In the genomic region with DNA sequence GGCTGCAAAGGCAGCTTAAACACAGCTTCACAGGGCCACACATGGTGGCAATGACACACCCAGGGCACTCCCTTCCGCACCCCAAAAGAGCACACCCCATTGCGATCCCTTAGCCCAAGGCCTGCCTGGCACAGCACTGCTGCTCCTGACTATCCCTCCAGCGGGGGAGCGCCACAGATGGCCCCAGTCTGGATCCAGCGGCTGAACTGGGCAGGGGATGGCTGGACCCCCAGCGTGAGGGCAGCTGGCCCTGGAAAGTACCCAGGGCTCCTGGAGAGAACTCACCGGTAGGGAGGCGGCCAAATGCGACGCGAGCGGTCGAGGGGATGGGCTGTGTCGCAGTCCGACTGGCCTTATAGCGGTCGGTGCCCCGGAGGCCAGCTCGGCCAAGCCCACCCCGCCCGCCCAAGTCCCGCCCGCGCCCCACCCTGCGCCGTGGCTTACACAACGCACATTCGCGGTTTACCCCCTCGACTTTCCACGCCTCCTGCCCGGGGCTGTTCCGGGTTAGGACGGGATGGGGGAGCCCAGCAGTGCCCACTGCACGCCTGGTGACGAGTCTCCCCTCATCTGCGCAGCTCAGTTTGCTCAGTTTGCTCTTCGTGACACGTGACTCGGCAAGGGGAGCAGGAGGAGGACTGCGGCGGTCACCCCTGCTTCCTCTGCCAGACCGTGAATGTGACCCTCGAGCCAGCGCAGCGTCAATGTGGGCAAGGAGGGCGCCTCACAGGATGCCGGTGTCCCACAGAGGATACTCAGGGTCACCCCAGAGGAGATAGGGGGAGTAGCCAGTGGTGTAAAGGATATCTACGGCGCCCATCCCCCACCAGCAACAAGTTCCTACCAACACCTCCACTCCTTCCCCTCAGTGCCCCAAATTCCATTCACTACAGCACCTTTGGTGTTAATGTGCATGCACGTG, we compare ENCODE assay signal across 1 cellular context.
TF ChIP-seq lines count a peak whose summit lies in the region.

A gene (minus strand): TSS at position 328 of the 922 bp plus-strand sequence. CDS start 652 bp downstream, outside the sequence.

TF ChIP-seq in WTC11, 78 proteins besides CTCF, POLR2A, EP300 and RAD21 (continued from another document and continues in another):
- TF ChIP-seq, protein P1, sequence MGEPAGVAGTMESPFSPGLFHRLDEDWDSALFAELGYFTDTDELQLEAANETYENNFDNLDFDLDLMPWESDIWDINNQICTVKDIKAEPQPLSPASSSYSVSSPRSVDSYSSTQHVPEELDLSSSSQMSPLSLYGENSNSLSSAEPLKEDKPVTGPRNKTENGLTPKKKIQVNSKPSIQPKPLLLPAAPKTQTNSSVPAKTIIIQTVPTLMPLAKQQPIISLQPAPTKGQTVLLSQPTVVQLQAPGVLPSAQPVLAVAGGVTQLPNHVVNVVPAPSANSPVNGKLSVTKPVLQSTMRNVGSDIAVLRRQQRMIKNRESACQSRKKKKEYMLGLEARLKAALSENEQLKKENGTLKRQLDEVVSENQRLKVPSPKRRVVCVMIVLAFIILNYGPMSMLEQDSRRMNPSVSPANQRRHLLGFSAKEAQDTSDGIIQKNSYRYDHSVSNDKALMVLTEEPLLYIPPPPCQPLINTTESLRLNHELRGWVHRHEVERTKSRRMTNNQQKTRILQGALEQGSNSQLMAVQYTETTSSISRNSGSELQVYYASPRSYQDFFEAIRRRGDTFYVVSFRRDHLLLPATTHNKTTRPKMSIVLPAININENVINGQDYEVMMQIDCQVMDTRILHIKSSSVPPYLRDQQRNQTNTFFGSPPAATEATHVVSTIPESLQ (CRISPR knock-in tag; IDR thresholded peaks at IDR 0.05), result no peak
- TF ChIP-seq, protein P2, sequence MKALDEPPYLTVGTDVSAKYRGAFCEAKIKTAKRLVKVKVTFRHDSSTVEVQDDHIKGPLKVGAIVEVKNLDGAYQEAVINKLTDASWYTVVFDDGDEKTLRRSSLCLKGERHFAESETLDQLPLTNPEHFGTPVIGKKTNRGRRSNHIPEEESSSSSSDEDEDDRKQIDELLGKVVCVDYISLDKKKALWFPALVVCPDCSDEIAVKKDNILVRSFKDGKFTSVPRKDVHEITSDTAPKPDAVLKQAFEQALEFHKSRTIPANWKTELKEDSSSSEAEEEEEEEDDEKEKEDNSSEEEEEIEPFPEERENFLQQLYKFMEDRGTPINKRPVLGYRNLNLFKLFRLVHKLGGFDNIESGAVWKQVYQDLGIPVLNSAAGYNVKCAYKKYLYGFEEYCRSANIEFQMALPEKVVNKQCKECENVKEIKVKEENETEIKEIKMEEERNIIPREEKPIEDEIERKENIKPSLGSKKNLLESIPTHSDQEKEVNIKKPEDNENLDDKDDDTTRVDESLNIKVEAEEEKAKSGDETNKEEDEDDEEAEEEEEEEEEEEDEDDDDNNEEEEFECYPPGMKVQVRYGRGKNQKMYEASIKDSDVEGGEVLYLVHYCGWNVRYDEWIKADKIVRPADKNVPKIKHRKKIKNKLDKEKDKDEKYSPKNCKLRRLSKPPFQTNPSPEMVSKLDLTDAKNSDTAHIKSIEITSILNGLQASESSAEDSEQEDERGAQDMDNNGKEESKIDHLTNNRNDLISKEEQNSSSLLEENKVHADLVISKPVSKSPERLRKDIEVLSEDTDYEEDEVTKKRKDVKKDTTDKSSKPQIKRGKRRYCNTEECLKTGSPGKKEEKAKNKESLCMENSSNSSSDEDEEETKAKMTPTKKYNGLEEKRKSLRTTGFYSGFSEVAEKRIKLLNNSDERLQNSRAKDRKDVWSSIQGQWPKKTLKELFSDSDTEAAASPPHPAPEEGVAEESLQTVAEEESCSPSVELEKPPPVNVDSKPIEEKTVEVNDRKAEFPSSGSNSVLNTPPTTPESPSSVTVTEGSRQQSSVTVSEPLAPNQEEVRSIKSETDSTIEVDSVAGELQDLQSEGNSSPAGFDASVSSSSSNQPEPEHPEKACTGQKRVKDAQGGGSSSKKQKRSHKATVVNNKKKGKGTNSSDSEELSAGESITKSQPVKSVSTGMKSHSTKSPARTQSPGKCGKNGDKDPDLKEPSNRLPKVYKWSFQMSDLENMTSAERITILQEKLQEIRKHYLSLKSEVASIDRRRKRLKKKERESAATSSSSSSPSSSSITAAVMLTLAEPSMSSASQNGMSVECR (CRISPR knock-in tag; IDR thresholded peaks at IDR 0.05; ENCODE audit: borderline replicate concordance), result no peak
- TF ChIP-seq, protein P3, sequence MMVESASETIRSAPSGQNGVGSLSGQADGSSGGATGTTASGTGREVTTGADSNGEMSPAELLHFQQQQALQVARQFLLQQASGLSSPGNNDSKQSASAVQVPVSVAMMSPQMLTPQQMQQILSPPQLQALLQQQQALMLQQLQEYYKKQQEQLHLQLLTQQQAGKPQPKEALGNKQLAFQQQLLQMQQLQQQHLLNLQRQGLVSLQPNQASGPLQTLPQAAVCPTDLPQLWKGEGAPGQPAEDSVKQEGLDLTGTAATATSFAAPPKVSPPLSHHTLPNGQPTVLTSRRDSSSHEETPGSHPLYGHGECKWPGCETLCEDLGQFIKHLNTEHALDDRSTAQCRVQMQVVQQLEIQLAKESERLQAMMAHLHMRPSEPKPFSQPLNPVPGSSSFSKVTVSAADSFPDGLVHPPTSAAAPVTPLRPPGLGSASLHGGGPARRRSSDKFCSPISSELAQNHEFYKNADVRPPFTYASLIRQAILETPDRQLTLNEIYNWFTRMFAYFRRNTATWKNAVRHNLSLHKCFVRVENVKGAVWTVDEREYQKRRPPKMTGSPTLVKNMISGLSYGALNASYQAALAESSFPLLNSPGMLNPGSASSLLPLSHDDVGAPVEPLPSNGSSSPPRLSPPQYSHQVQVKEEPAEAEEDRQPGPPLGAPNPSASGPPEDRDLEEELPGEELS (CRISPR knock-in tag; IDR thresholded peaks at IDR 0.05), result no peak
- TF ChIP-seq, protein P4, sequence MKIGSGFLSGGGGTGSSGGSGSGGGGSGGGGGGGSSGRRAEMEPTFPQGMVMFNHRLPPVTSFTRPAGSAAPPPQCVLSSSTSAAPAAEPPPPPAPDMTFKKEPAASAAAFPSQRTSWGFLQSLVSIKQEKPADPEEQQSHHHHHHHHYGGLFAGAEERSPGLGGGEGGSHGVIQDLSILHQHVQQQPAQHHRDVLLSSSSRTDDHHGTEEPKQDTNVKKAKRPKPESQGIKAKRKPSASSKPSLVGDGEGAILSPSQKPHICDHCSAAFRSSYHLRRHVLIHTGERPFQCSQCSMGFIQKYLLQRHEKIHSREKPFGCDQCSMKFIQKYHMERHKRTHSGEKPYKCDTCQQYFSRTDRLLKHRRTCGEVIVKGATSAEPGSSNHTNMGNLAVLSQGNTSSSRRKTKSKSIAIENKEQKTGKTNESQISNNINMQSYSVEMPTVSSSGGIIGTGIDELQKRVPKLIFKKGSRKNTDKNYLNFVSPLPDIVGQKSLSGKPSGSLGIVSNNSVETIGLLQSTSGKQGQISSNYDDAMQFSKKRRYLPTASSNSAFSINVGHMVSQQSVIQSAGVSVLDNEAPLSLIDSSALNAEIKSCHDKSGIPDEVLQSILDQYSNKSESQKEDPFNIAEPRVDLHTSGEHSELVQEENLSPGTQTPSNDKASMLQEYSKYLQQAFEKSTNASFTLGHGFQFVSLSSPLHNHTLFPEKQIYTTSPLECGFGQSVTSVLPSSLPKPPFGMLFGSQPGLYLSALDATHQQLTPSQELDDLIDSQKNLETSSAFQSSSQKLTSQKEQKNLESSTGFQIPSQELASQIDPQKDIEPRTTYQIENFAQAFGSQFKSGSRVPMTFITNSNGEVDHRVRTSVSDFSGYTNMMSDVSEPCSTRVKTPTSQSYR (CRISPR knock-in tag; IDR thresholded peaks at IDR 0.05), result peak; percentile 65; the same call in 1 of the 2 replicates
- TF ChIP-seq SMAD4 (CRISPR knock-in tag; IDR thresholded peaks at IDR 0.05), result no peak
- no peak for TF ChIP-seq NR2C2 (CRISPR knock-in tag; IDR thresholded peaks at IDR 0.05)
- no peak for TF ChIP-seq IRF2 (CRISPR knock-in tag; IDR thresholded peaks at IDR 0.05; ENCODE audit: borderline replicate concordance, low read depth)
- TF ChIP-seq RELA (CRISPR knock-in tag; IDR thresholded peaks at IDR 0.05; ENCODE audit: borderline replicate concordance), result no peak
- no peak for TF ChIP-seq GTF2I (CRISPR knock-in tag; conservative IDR thresholded peaks at IDR 0.05)
- TF ChIP-seq ZNF416 (CRISPR knock-in tag; IDR thresholded peaks at IDR 0.05), result no peak
- TF ChIP-seq ZNF423 (CRISPR knock-in tag; IDR thresholded peaks at IDR 0.05), result 0 out of 2 replicates have a peak, but pooled peaks have one; percentile 38
- TF ChIP-seq TEAD4 (CRISPR knock-in tag; IDR thresholded peaks at IDR 0.05), result no peak
- TF ChIP-seq GABPB1 (CRISPR knock-in tag; IDR thresholded peaks at IDR 0.05), result no peak
- TF ChIP-seq, protein P5, sequence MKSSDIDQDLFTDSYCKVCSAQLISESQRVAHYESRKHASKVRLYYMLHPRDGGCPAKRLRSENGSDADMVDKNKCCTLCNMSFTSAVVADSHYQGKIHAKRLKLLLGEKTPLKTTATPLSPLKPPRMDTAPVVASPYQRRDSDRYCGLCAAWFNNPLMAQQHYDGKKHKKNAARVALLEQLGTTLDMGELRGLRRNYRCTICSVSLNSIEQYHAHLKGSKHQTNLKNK (CRISPR knock-in tag; IDR thresholded peaks at IDR 0.05), result no peak
- TF ChIP-seq ZNF232 (CRISPR knock-in tag; IDR thresholded peaks at IDR 0.05), result no peak
- TF ChIP-seq EMX1 (CRISPR knock-in tag; IDR thresholded peaks at IDR 0.05), result no peak
- no peak for TF ChIP-seq CREM (CRISPR knock-in tag; IDR thresholded peaks at IDR 0.05)
- TF ChIP-seq, protein P6, sequence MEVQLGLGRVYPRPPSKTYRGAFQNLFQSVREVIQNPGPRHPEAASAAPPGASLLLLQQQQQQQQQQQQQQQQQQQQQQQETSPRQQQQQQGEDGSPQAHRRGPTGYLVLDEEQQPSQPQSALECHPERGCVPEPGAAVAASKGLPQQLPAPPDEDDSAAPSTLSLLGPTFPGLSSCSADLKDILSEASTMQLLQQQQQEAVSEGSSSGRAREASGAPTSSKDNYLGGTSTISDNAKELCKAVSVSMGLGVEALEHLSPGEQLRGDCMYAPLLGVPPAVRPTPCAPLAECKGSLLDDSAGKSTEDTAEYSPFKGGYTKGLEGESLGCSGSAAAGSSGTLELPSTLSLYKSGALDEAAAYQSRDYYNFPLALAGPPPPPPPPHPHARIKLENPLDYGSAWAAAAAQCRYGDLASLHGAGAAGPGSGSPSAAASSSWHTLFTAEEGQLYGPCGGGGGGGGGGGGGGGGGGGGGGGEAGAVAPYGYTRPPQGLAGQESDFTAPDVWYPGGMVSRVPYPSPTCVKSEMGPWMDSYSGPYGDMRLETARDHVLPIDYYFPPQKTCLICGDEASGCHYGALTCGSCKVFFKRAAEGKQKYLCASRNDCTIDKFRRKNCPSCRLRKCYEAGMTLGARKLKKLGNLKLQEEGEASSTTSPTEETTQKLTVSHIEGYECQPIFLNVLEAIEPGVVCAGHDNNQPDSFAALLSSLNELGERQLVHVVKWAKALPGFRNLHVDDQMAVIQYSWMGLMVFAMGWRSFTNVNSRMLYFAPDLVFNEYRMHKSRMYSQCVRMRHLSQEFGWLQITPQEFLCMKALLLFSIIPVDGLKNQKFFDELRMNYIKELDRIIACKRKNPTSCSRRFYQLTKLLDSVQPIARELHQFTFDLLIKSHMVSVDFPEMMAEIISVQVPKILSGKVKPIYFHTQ (CRISPR knock-in tag; IDR thresholded peaks at IDR 0.05), result no peak
- TF ChIP-seq, protein P7, sequence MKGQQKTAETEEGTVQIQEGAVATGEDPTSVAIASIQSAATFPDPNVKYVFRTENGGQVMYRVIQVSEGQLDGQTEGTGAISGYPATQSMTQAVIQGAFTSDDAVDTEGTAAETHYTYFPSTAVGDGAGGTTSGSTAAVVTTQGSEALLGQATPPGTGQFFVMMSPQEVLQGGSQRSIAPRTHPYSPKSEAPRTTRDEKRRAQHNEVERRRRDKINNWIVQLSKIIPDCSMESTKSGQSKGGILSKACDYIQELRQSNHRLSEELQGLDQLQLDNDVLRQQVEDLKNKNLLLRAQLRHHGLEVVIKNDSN (CRISPR knock-in tag; IDR thresholded peaks at IDR 0.05), result peak; percentile 71
- TF ChIP-seq, protein P8, sequence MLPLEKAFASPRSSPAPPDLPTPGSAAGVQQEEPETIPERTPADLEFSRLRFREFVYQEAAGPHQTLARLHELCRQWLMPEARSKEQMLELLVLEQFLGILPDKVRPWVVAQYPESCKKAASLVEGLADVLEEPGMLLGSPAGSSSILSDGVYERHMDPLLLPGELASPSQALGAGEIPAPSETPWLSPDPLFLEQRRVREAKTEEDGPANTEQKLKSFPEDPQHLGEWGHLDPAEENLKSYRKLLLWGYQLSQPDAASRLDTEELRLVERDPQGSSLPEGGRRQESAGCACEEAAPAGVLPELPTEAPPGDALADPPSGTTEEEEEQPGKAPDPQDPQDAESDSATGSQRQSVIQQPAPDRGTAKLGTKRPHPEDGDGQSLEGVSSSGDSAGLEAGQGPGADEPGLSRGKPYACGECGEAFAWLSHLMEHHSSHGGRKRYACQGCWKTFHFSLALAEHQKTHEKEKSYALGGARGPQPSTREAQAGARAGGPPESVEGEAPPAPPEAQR (CRISPR knock-in tag; IDR thresholded peaks at IDR 0.05), result no peak
- no peak for TF ChIP-seq MXD4 (CRISPR knock-in tag; IDR thresholded peaks at IDR 0.05; ENCODE audit: borderline replicate concordance)
- TF ChIP-seq, protein P9, sequence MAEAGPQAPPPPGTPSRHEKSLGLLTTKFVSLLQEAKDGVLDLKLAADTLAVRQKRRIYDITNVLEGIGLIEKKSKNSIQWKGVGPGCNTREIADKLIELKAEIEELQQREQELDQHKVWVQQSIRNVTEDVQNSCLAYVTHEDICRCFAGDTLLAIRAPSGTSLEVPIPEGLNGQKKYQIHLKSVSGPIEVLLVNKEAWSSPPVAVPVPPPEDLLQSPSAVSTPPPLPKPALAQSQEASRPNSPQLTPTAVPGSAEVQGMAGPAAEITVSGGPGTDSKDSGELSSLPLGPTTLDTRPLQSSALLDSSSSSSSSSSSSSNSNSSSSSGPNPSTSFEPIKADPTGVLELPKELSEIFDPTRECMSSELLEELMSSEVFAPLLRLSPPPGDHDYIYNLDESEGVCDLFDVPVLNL (CRISPR knock-in tag; IDR thresholded peaks at IDR 0.05; ENCODE audit: borderline replicate concordance, low read depth), result no peak
- TF ChIP-seq, protein P10, sequence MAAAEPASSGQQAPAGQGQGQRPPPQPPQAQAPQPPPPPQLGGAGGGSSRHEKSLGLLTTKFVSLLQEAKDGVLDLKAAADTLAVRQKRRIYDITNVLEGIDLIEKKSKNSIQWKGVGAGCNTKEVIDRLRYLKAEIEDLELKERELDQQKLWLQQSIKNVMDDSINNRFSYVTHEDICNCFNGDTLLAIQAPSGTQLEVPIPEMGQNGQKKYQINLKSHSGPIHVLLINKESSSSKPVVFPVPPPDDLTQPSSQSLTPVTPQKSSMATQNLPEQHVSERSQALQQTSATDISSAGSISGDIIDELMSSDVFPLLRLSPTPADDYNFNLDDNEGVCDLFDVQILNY (CRISPR knock-in tag; IDR thresholded peaks at IDR 0.05), result no peak
- 0 out of 2 replicates have a peak, but pooled peaks have one; percentile 13 for TF ChIP-seq NFYB (CRISPR knock-in tag; conservative IDR thresholded peaks at IDR 0.05; ENCODE audit: low read depth)
- no peak for TF ChIP-seq HMGA2 (CRISPR knock-in tag; IDR thresholded peaks at IDR 0.05)
- TF ChIP-seq, protein P11, sequence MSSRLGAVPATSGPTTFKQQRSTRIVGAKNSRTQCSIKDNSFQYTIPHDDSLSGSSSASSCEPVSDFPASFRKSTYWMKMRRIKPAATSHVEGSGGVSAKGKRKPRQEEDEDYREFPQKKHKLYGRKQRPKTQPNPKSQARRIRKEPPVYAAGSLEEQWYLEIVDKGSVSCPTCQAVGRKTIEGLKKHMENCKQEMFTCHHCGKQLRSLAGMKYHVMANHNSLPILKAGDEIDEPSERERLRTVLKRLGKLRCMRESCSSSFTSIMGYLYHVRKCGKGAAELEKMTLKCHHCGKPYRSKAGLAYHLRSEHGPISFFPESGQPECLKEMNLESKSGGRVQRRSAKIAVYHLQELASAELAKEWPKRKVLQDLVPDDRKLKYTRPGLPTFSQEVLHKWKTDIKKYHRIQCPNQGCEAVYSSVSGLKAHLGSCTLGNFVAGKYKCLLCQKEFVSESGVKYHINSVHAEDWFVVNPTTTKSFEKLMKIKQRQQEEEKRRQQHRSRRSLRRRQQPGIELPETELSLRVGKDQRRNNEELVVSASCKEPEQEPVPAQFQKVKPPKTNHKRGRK (CRISPR knock-in tag; IDR thresholded peaks at IDR 0.05; ENCODE audit: borderline replicate concordance), result no peak
- no peak for TF ChIP-seq ZNF396 (CRISPR knock-in tag; IDR thresholded peaks at IDR 0.05; ENCODE audit: borderline replicate concordance)
- TF ChIP-seq NR3C1 (CRISPR knock-in tag; conservative IDR thresholded peaks at IDR 0.05; ENCODE audit: low read depth), result no peak
- no peak for TF ChIP-seq TP53 (CRISPR knock-in tag; IDR thresholded peaks at IDR 0.05)
- TF ChIP-seq JAZF1 (CRISPR knock-in tag; IDR thresholded peaks at IDR 0.05), result no peak
